Comparison of ENCODE assay signal across 27 cellular contexts in genomic region chr16:71205482-71206131, GRCh38. TPM values are rescaled to one million over a fixed set of nuclear protein-coding genes. Genes with fewer than 3 reads are reported as not detected.
DNase-seq lines count a peak whose midpoint lies in the region; ATAC-seq, FAIRE-seq and TF ChIP-seq lines count a peak whose summit lies in the region.
"Had no signal": no experiment of that assay in that cellular context is flagged by ENCODE, and none has a peak within 500 bp of the region (broad histone marks: within the 10 kb centered on the region; RNA-seq: fewer than 3 reads in every experiment).

No MANE protein-coding gene starts in this region.

- H3K23ac ChIP-seq in H1 (ENCODE audit: insufficient read length) = no peak overlapping the region

- no peak overlapping the region for H2AK5ac ChIP-seq in H1 (ENCODE audit: low read depth, low read length)

- no peak for TF ChIP-seq CTCF in H1 (IDR thresholded peaks at IDR 0.05; ENCODE audit: control extremely low read depth in 1 of 3, insufficient read depth in 1 of 3, low read depth in 1 of 3, low read length in 3 of 3)

- no peak overlapping the region for H3K4me3 ChIP-seq in H1 (ENCODE audit: extremely low read depth in 1 of 4, insufficient read depth in 2 of 4, low read depth in 3 of 4, low read length in 4 of 4)
- H3K4me3 ChIP-seq: ovary, Peyer's patch, sigmoid colon, tibial nerve had no signal

- H3K56ac ChIP-seq in H1 (replicated peaks; ENCODE audit: insufficient read length, low read depth, low read length) = no peak overlapping the region

- TF ChIP-seq POLR2A in H1 (IDR thresholded peaks at IDR 0.05; ENCODE audit: control extremely low read depth in 1 of 2, low read depth in 2 of 2, low read length in 2 of 2) = no peak

- H2BK12ac ChIP-seq in H1 (ENCODE audit: low read depth, low read length) = no peak overlapping the region

- H3K27ac ChIP-seq in H1 (ENCODE audit: low read depth, low read length) = no peak overlapping the region
- H3K27ac ChIP-seq: ovary, Peyer's patch, sigmoid colon, tibial nerve had no signal

- TF ChIP-seq RAD21 in H1 (IDR thresholded peaks at IDR 0.05 in 1 of 2, conservative IDR thresholded peaks at IDR 0.05 in 1 of 2; ENCODE audit: low read depth in 2 of 2, low read length in 2 of 2) = no peak

- H4K8ac ChIP-seq in H1 (ENCODE audit: extremely low read depth, insufficient read depth, low read length) = no peak overlapping the region

- H3K79me2 ChIP-seq in H1 (ENCODE audit: control insufficient read depth in 1 of 2, insufficient read depth in 2 of 2, low read length in 2 of 2) = no peaks in the 10 kb centered on the region

- H3K4ac ChIP-seq in H1 (replicated peaks; ENCODE audit: insufficient read length, low read depth, low read length) = no peak overlapping the region

- no peak for ATAC-seq in HG03196 (IDR thresholded peaks at IDR 0.05; ENCODE audit: unreplicated experiment)
- ATAC-seq: activated T-cell treated with anti-CD3 and anti-CD28 coated beads, Interleukin-2, amount 50 U/mL, for 72 hours had no signal

- DNase-seq in NCI-H146 treated with DMSO at 0.1 percent for 48 hours (lab: John Stamatoyannopoulos, UW; ENCODE audit: unreplicated experiment) (peak; percentile 19), H1 (ENCODE audit: low read depth in 1 of 2, low spot score in 2 of 2) (no peak), hypothalamus (lab: John Stamatoyannopoulos, UW) (peak in 30 of 51 donors; percentile 0 to 57 (median 20)), putamen (ENCODE audit: low spot score) (peak; percentile 4), NCI-H1417 (lab: John Stamatoyannopoulos, UW) (no peak)
- no peak for DNase-seq in stimulated activated CD4-positive, alpha-beta T cell treated with anti-CD3 and anti-CD28 coated beads, Interleukin-4, amount 100 ng/mL, for 4 hours
- DNase-seq: activated CD4-positive, alpha-beta memory T cell treated with anti-CD3 and anti-CD28 coated beads for 36 hours; activated CD4-positive, alpha-beta T cell treated with anti-CD3 and anti-CD28 coated beads for 1 hour; activated T-cell treated with anti-CD3 and anti-CD28 coated beads, Interleukin-2, amount 50 U/mL, for 72 hours; central memory CD4-positive, alpha-beta T cell; cortex of kidney; erythroblast; GDM1; glutamatergic neuron; KBM-7; kidney glomerular epithelial cell; NCI-H2081 treated with DMSO at 0.1 percent for 48 hours; NCI-H446; NCI-H748 treated with DMSO at 0.1 percent for 48 hours; nephron progenitor cell; ovary; Peyer's patch; sigmoid colon; stimulated activated CD4-positive, alpha-beta T cell treated with anti-CD3 and anti-CD28 coated beads, Interleukin-4, amount 100 ng/mL, for 24 hours had no signal

- CTCF ChIA-PET in H1 (lab: Charles Lee; ENCODE audit: partially characterized antibody) = interaction anchor here (0.7 to 1.9 kb wide), 5 partner anchors 8 to 152 kb away, joined by 3 to 8 read pairs (median 4); no protein-coding TSS in a partner anchor

- H2BK15ac ChIP-seq in H1 (ENCODE audit: low read length) = no peak overlapping the region

- H4K20me1 ChIP-seq in H1 (replicated peaks in 1 of 2; ENCODE audit: control insufficient read depth in 1 of 2, insufficient read depth in 2 of 2, low read length in 2 of 2) = no peaks in the 10 kb centered on the region

- H3K79me1 ChIP-seq in H1 (ENCODE audit: low read depth, low read length) = no peaks in the 10 kb centered on the region

- H3K9ac ChIP-seq in H1 (replicated peaks in 1 of 4; ENCODE audit: extremely low read depth in 1 of 4, low read depth in 3 of 4, low read length in 3 of 4) = no peak overlapping the region

- 93% methylated on average over 3 of the region's 3 CpGs; no CpG with 5 or more reads in 1 of the 2 experiments for WGBS in H1 (ENCODE audit: extremely low coverage in 1 of 2, insufficient coverage in 1 of 2, insufficient read length in 1 of 2, insufficient replicate concordance in 2 of 2, low coverage in 1 of 2, low lambda C conversion rate in 2 of 2, missing lambda C conversion rate in 1 of 2), 2 experiments

- POLR2A ChIA-PET in H1 (lab: Charles Lee; ENCODE audit: partially characterized antibody) = no interaction called here

- H2BK120ac ChIP-seq in H1 (replicated peaks; ENCODE audit: low read depth, low read length) = no peak overlapping the region

- no peak overlapping the region for H3K4me2 ChIP-seq in H1 (ENCODE audit: insufficient read depth in 1 of 2, low read depth in 2 of 2, low read length in 2 of 2)

- H2AFZ ChIP-seq in H1 (ENCODE audit: low read length) = no peak overlapping the region

- TF ChIP-seq EP300 in H1 (IDR thresholded peaks at IDR 0.05; ENCODE audit: borderline replicate concordance in 1 of 2, low read depth in 2 of 2, low read length in 2 of 2) = no peak

- no peaks in the 10 kb centered on the region for H3K23me2 ChIP-seq in H1 (ENCODE audit: low read depth, low read length)

- no peak overlapping the region for H2BK20ac ChIP-seq in H1 (ENCODE audit: low read length)

- H3K36me3 ChIP-seq in H1 (ENCODE audit: control insufficient read depth in 2 of 4, insufficient read depth in 4 of 4, low read length in 3 of 4) = no peaks in the 10 kb centered on the region
- H3K36me3 ChIP-seq: ovary, Peyer's patch, sigmoid colon, tibial nerve had no signal

- H3K9me3 ChIP-seq in H1 (ENCODE audit: insufficient read depth in 2 of 2, low read depth in 1 of 2, low read length in 1 of 2) = no peaks in the 10 kb centered on the region
- H3K9me3 ChIP-seq: ovary had no signal

- no peak for FAIRE-seq in H1 (lab: Jason Lieb, UNC)
- FAIRE-seq: HTR-8/SVneo had no signal

- no peaks in the 10 kb centered on the region for H3K27me3 ChIP-seq in H1 (replicated peaks in 1 of 4; ENCODE audit: control insufficient read depth in 3 of 4, extremely low read depth in 1 of 4, insufficient read depth in 3 of 4, low read length in 3 of 4)
- H3K27me3 ChIP-seq: ovary, Peyer's patch, sigmoid colon, tibial nerve had no signal

- H4K5ac ChIP-seq in H1 (ENCODE audit: insufficient read length, low read depth, low read length) = no peak overlapping the region

- H2BK5ac ChIP-seq in H1 (ENCODE audit: low read depth, low read length) = no peak overlapping the region

- no peaks in the 10 kb centered on the region for H3K4me1 ChIP-seq in H1 (replicated peaks in 1 of 4; ENCODE audit: control insufficient read depth in 3 of 4, insufficient read depth in 4 of 4, low read length in 3 of 4)
- H3K4me1 ChIP-seq: Peyer's patch, sigmoid colon, tibial nerve had no signal

- H3K18ac ChIP-seq in H1 (ENCODE audit: extremely low read depth, low read length) = no peak overlapping the region

- peak overlapping the region; percentile 17 for H3K14ac ChIP-seq in H1 (ENCODE audit: insufficient read length)

- H4K91ac ChIP-seq in H1 (replicated peaks; ENCODE audit: insufficient read length, low read length) = no peak overlapping the region

TF ChIP-seq in H1, 55 proteins besides CTCF, POLR2A, EP300 and RAD21:
- TF ChIP-seq TAF7 (optimal IDR thresholded peaks at IDR 0.05; ENCODE audit: borderline replicate concordance, low read depth, low read length) = no peak
- no peak for TF ChIP-seq TAF1 (IDR thresholded peaks at IDR 0.05; ENCODE audit: low read depth, low read length)
- TF ChIP-seq SP2 (IDR thresholded peaks at IDR 0.05; ENCODE audit: low read length) = no peak
- TF ChIP-seq POU5F1 (IDR thresholded peaks at IDR 0.05; ENCODE audit: low read depth, low read length) = no peak
- TF ChIP-seq CHD1 (IDR thresholded peaks at IDR 0.05; ENCODE audit: low read depth, low read length) = no peak
- TF ChIP-seq POLR2AphosphoS5 (IDR thresholded peaks at IDR 0.05; ENCODE audit: low read depth, low read length) = no peak

RNA-seq across cellular contexts. Expression of gene HYDIN, which starts 24.9 kb away (rescaled TPM):
- total RNA-seq in H1 (2021; fragmentation: NEBNext Ultra II Directional; extraction: Animal tissue kit (Norgen Biotek cat#: 25700)) = 1.8 and 2.1 TPM in 2 replicates
- 1.1 and 1.3 TPM in 2 replicates for polyA plus RNA-seq in H1 (2011; rRNA removed)
- 1.5 TPM for polyA plus RNA-seq in H1 (2011; cell fraction: cytosol; rRNA removed)
- polyA plus RNA-seq in H1 (2011; cell fraction: nucleus; rRNA removed) = 1.9 TPM
- polyA plus RNA-seq in H1 (2012, experiment 1 of 2) = 1.0 to 1.3 TPM (median 1.2 TPM) in 4 replicates
- polyA plus RNA-seq in H1 (2012, experiment 2 of 2) = 0.10 TPM
- 0.95 TPM for polyA plus RNA-seq in H1 (2013, experiment 1 of 2)
- 0.88 TPM for polyA plus RNA-seq in H1 (2013, experiment 2 of 2)
- polyA minus RNA-seq in H1 (2011; rRNA and poly(A)+ RNA removed) = 3.3 and 5.1 TPM in 2 replicates
- 1.2 TPM for polyA minus RNA-seq in H1 (2011; cell fraction: cytosol; rRNA and poly(A)+ RNA removed)
- polyA minus RNA-seq in H1 (2011; cell fraction: nucleus; rRNA and poly(A)+ RNA removed) = 7.5 TPM
- total RNA-seq: activated CD4-positive, alpha-beta memory T cell treated with anti-CD3 and anti-CD28 coated beads for 36 hours had no signal

Comparison
In these comparisons a context has a peak if more than half of its experiments do, and no peak if none do; other contexts are left out.
1. DNase-seq: peak in NCI-H146 treated with DMSO at 0.1 percent for 48 hours (single experiment), hypothalamus (30 of 51) and putamen (single experiment); none in H1 (0 of 2), stimulated activated CD4-positive, alpha-beta T cell treated with anti-CD3 and anti-CD28 coated beads, Interleukin-4, amount 100 ng/mL, for 4 hours (0 of 2) and NCI-H1417 (0 of 3).